9 cellular contexts compared by ENCODE assay signal in genomic region chr7:28078036-28078901, GRCh38.
A peak's percentile ranks its signal among the peaks of the same experiment; 100 is the strongest.
DNase-seq lines count a peak whose midpoint lies in the region; ATAC-seq, FAIRE-seq and TF ChIP-seq lines count a peak whose summit lies in the region.
"Had no signal": no experiment of that assay in that cellular context is flagged by ENCODE, and none has a peak within 500 bp of the region (broad histone marks: within the 10 kb centered on the region; RNA-seq: fewer than 3 reads in every experiment).

No MANE protein-coding gene starts in this region.

- H3K27me3 Mint-ChIP-seq in activated naive CD8-positive, alpha-beta T cell treated with anti-CD3 and anti-CD28 coated beads, Interleukin-2, amount 10 ng/mL, durations not matched to agents 7 days and 5 days: peaks cover 5% of the 10 kb centered on the region
- H3K27me3 Mint-ChIP-seq: stimulated activated naive CD8-positive, alpha-beta T cell treated with anti-CD3 and anti-CD28 coated beads, Interleukin-15, Interleukin-2, amounts not matched to agents 100 ng/mL and 50 ng/mL, for 24 hours had no signal

- ATAC-seq in RWPE2 (ENCODE audit: low read depth): no peak
- ATAC-seq in activated naive CD8-positive, alpha-beta T cell treated with anti-CD3 and anti-CD28 coated beads, Interleukin-2, amount 10 ng/mL, durations not matched to agents 7 days and 5 days (ENCODE audit: low read depth): no peak
- ATAC-seq in GM21576 (IDR thresholded peaks at IDR 0.05; ENCODE audit: unreplicated experiment): no peak

- H3K4me3 ChIP-seq in RWPE2 (ENCODE audit: severe bottlenecking): no peak overlapping the region

- FAIRE-seq in HTR-8/SVneo (lab: Jason Lieb, UNC): peak; percentile 90

- no peaks in the 10 kb centered on the region for H3K9me3 ChIP-seq in RWPE2 (ENCODE audit: severe bottlenecking)

- no peak overlapping the region for H3K27ac ChIP-seq in RWPE2 (ENCODE audit: poor library complexity, severe bottlenecking)

- POLR2A ChIA-PET in activated naive CD8-positive, alpha-beta T cell treated with anti-CD3 and anti-CD28 coated beads, Interleukin-2, amount 10 ng/mL, durations not matched to agents 7 days and 5 days (lab: Charles Lee): interaction anchor here (0.7 kb wide), 1 partner anchor 10 kb away, joined by 3 read pairs; no protein-coding TSS in a partner anchor

- no peaks in the 10 kb centered on the region for H3K27me3 ChIP-seq in RWPE2 (ENCODE audit: insufficient read depth, poor library complexity, severe bottlenecking)

- H3K9me3 Mint-ChIP-seq in activated naive CD8-positive, alpha-beta T cell treated with anti-CD3 and anti-CD28 coated beads, Interleukin-2, amount 10 ng/mL, durations not matched to agents 7 days and 5 days: no peaks in the 10 kb centered on the region
- H3K9me3 Mint-ChIP-seq: stimulated activated naive CD8-positive, alpha-beta T cell treated with anti-CD3 and anti-CD28 coated beads, Interleukin-15, Interleukin-2, amounts not matched to agents 100 ng/mL and 50 ng/mL, for 24 hours had no signal

- peak; percentile 61 for DNase-seq in DMS53 treated with DMSO at 0.1 percent for 48 hours (lab: John Stamatoyannopoulos, UW; ENCODE audit: unreplicated experiment)
- DNase-seq in HTR-8/SVneo (ENCODE audit: insufficient read length, low spot score): no peak
- no peak for DNase-seq in RWPE2 (ENCODE audit: low spot score)
- DNase-seq in activated naive CD8-positive, alpha-beta T cell treated with anti-CD3 and anti-CD28 coated beads, Interleukin-2, amount 10 ng/mL, durations not matched to agents 7 days and 5 days: peak; percentile 33
- DNase-seq in hippocampal formation (lab: John Stamatoyannopoulos, UW): peak; percentile 8 to 35
- DNase-seq in stimulated activated CD4-positive, alpha-beta T cell treated with anti-CD3 and anti-CD28 coated beads, Interleukin-1b, Interleukin-23, amount 100 ng/mL, for 48 hours: peak; percentile 47
- DNase-seq in epidermal melanocyte (ENCODE audit: insufficient read length, low spot score): no peak

- H3K4me3 Mint-ChIP-seq in activated naive CD8-positive, alpha-beta T cell treated with anti-CD3 and anti-CD28 coated beads, Interleukin-2, amount 10 ng/mL, durations not matched to agents 7 days and 5 days: no peak overlapping the region
- H3K4me3 Mint-ChIP-seq: stimulated activated naive CD8-positive, alpha-beta T cell treated with anti-CD3 and anti-CD28 coated beads, Interleukin-15, Interleukin-2, amounts not matched to agents 100 ng/mL and 50 ng/mL, for 24 hours had no signal

- TF ChIP-seq CTCF in RWPE2 (IDR thresholded peaks at IDR 0.05; ENCODE audit: poor library complexity, severe bottlenecking): peak; percentile 98

- no peaks in the 10 kb centered on the region for H3K36me3 Mint-ChIP-seq in activated naive CD8-positive, alpha-beta T cell treated with anti-CD3 and anti-CD28 coated beads, Interleukin-2, amount 10 ng/mL, durations not matched to agents 7 days and 5 days

- no peak overlapping the region for H3K27ac Mint-ChIP-seq in activated naive CD8-positive, alpha-beta T cell treated with anti-CD3 and anti-CD28 coated beads, Interleukin-2, amount 10 ng/mL, durations not matched to agents 7 days and 5 days
- H3K27ac Mint-ChIP-seq: stimulated activated naive CD8-positive, alpha-beta T cell treated with anti-CD3 and anti-CD28 coated beads, Interleukin-15, Interleukin-2, amounts not matched to agents 100 ng/mL and 50 ng/mL, for 24 hours had no signal

- no peaks in the 10 kb centered on the region for H3K4me1 ChIP-seq in RWPE2 (ENCODE audit: insufficient read depth, poor library complexity, severe bottlenecking)

- H3K4me1 Mint-ChIP-seq in activated naive CD8-positive, alpha-beta T cell treated with anti-CD3 and anti-CD28 coated beads, Interleukin-2, amount 10 ng/mL, durations not matched to agents 7 days and 5 days: peaks cover 2% of the 10 kb centered on the region

- H3K36me3 ChIP-seq in RWPE2 (ENCODE audit: low read depth): no peaks in the 10 kb centered on the region

Comparison
In these comparisons a context has a peak if more than half of its experiments do, and no peak if none do; other contexts are left out.
1. DNase-seq: peak in DMS53 treated with DMSO at 0.1 percent for 48 hours (single experiment), activated naive CD8-positive, alpha-beta T cell treated with anti-CD3 and anti-CD28 coated beads, Interleukin-2, amount 10 ng/mL, durations not matched to agents 7 days and 5 days (single experiment), hippocampal formation (2 of 2) and stimulated activated CD4-positive, alpha-beta T cell treated with anti-CD3 and anti-CD28 coated beads, Interleukin-1b, Interleukin-23, amount 100 ng/mL, for 48 hours (single experiment); none in HTR-8/SVneo (single experiment), RWPE2 (single experiment) and epidermal melanocyte (single experiment).